In the genomic region with DNA sequence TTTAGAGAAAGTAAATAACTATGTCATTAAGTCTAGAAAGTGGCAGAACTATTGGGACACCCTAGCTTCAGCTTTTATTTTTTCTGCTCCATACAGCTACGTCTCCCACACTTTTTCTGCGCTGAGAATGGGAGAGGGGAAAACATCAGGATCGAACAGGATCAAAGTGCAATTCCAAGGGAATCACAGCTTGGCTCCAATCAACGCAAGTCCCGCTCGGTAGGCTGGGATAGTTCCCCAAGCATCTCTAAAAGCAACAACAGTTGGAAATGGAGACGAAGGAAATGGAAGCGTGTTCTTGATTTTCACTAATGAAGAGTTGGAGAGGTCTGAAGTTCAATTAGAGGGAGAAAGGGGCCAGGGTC, we compare ENCODE assay signal across 8 cellular contexts. TPM values are rescaled to one million over a fixed set of nuclear protein-coding genes. Genes with fewer than 3 reads are reported as not detected.
A peak's percentile ranks its signal among the peaks of the same experiment; 100 is the strongest.
DNase-seq lines count a peak whose midpoint lies in the region; ATAC-seq and TF ChIP-seq lines count a peak whose summit lies in the region.

No MANE protein-coding gene starts in this region.

- H3K9me3 Mint-ChIP-seq in activated CD8-positive, alpha-beta memory T cell treated with anti-CD3 and anti-CD28 coated beads, Interleukin-2, amount 10 ng/mL, durations not matched to agents 7 days and 5 days (ENCODE audit: low read depth) = no peaks in the 10 kb centered on the region

- H3K27me3 ChIP-seq in liver (ENCODE audit: control insufficient read depth in 4 of 4, insufficient read depth in 4 of 4, low read length in 3 of 4) = no peaks in the 10 kb centered on the region
- H3K27me3 ChIP-seq in tibial nerve = no peaks in the 10 kb centered on the region

- H3K36me3 ChIP-seq in liver (ENCODE audit: control insufficient read depth in 4 of 4, insufficient read depth in 3 of 4, low read depth in 1 of 4, low read length in 3 of 4) (peaks cover 0 to 7% (median 1%) of the 10 kb centered on the region in 4 donors), tibial nerve (peaks cover 0 to 7% (median 0%) of the 10 kb centered on the region in 3 donors)

- H3K9me3 ChIP-seq in liver (ENCODE audit: control insufficient read depth in 4 of 4, low read length in 3 of 4) (no peaks in the 10 kb centered on the region), tibial nerve (no peaks in the 10 kb centered on the region)

- ATAC-seq in activated CD8-positive, alpha-beta memory T cell treated with anti-CD3 and anti-CD28 coated beads, Interleukin-2, amount 10 ng/mL, durations not matched to agents 7 days and 5 days = no peak
- no peak for ATAC-seq in GM21423 (IDR thresholded peaks at IDR 0.05; ENCODE audit: unreplicated experiment)

- H3K4me1 ChIP-seq in liver (ENCODE audit: control insufficient read depth in 4 of 4, insufficient read depth in 4 of 4, low read length in 3 of 4) = peaks cover 7 to 18% (median 14%) of the 10 kb centered on the region in 4 donors
- H3K4me1 ChIP-seq in tibial nerve = peaks cover 0 to 11% (median 6%) of the 10 kb centered on the region in 4 donors

- no peak for TF ChIP-seq POLR2A in tibial nerve (IDR thresholded peaks at IDR 0.05)

- H3K4me3 Mint-ChIP-seq in activated CD8-positive, alpha-beta memory T cell treated with anti-CD3 and anti-CD28 coated beads, Interleukin-2, amount 10 ng/mL, durations not matched to agents 7 days and 5 days = peak overlapping the region; percentile 93

- no peaks in the 10 kb centered on the region for H3K36me3 Mint-ChIP-seq in activated CD8-positive, alpha-beta memory T cell treated with anti-CD3 and anti-CD28 coated beads, Interleukin-2, amount 10 ng/mL, durations not matched to agents 7 days and 5 days

- in situ Hi-C loops in astrocyte of the spinal cord (cut with HindIII; ENCODE audit: low sequenced_read_pairs) = no loop called here

- H3K4me1 Mint-ChIP-seq in activated CD8-positive, alpha-beta memory T cell treated with anti-CD3 and anti-CD28 coated beads, Interleukin-2, amount 10 ng/mL, durations not matched to agents 7 days and 5 days = peaks cover 20% of the 10 kb centered on the region

- TF ChIP-seq RAD21 in liver (IDR thresholded peaks at IDR 0.05) = peak in 1 of 2 donors; percentile 48

- peak overlapping the region; percentile 99 to 100 for H3K27ac ChIP-seq in liver (ENCODE audit: low read depth in 1 of 2, low read length in 2 of 2)
- peak overlapping the region; percentile 93 to 99 (median 96) for H3K27ac ChIP-seq in tibial nerve

- H3K4me3 ChIP-seq in astrocyte of the spinal cord (ENCODE audit: low read depth, low read length) = peak overlapping the region; percentile 88
- peak overlapping the region; percentile 90 to 99 (median 98) for H3K4me3 ChIP-seq in liver (ENCODE audit: low read depth in 1 of 3, low read length in 3 of 3)
- peak overlapping the region; percentile 92 to 99 (median 96) for H3K4me3 ChIP-seq in tibial nerve

- peak overlapping the region; percentile 94 for H3K27ac Mint-ChIP-seq in activated CD8-positive, alpha-beta memory T cell treated with anti-CD3 and anti-CD28 coated beads, Interleukin-2, amount 10 ng/mL, durations not matched to agents 7 days and 5 days

- TF ChIP-seq CTCF in astrocyte of the spinal cord (IDR thresholded peaks at IDR 0.05; ENCODE audit: low read depth, low read length) (no peak), liver (IDR thresholded peaks at IDR 0.05; ENCODE audit: low read depth, low read length, missing input control) (no peak), tibial nerve (IDR thresholded peaks at IDR 0.05) (no peak)

- WGBS in liver = 3% methylated on average over 8 of the region's 8 CpGs
- 2 to 4% methylated on average over 8 of the region's 8 CpGs for WGBS in tibial nerve, 2 donors

- no peak for TF ChIP-seq EP300 in tibial nerve (IDR thresholded peaks at IDR 0.05)

- H3K27me3 Mint-ChIP-seq in activated CD8-positive, alpha-beta memory T cell treated with anti-CD3 and anti-CD28 coated beads, Interleukin-2, amount 10 ng/mL, durations not matched to agents 7 days and 5 days = no peaks in the 10 kb centered on the region

- peak overlapping the region; percentile 98 to 99 for H3K9ac ChIP-seq in liver (ENCODE audit: low read depth in 1 of 2, low read length in 2 of 2)

- no peak for DNase-seq in activated CD8-positive, alpha-beta memory T cell treated with anti-CD3 and anti-CD28 coated beads, Interleukin-2, amount 10 ng/mL, durations not matched to agents 7 days and 5 days
- DNase-seq in activated CD8-positive, alpha-beta memory T cell treated with anti-CD3 and anti-CD28 coated beads, Interleukin-2, amount 50 U/mL, for 48 hours = no peak
- DNase-seq in astrocyte of the spinal cord (ENCODE audit: low read depth, low spot score) (no peak), tibial nerve (ENCODE audit: low spot score in 2 of 2) (no peak), DMS79 (lab: John Stamatoyannopoulos, UW) (no peak), NCI-H1694 (lab: John Stamatoyannopoulos, UW) (no peak)

- CTCF ChIA-PET in activated CD8-positive, alpha-beta memory T cell treated with anti-CD3 and anti-CD28 coated beads, Interleukin-2, amount 10 ng/mL, durations not matched to agents 7 days and 5 days (lab: Charles Lee) = interaction anchor here (0.8 to 8.5 kb wide), 9 partner anchors 9 to 124 kb away, joined by 3 to 62 read pairs (median 4); a partner anchor contains a TSS

TF ChIP-seq in liver, 16 proteins besides CTCF, POLR2A, EP300 and RAD21 (continues in another document):
- TF ChIP-seq, protein P1, sequence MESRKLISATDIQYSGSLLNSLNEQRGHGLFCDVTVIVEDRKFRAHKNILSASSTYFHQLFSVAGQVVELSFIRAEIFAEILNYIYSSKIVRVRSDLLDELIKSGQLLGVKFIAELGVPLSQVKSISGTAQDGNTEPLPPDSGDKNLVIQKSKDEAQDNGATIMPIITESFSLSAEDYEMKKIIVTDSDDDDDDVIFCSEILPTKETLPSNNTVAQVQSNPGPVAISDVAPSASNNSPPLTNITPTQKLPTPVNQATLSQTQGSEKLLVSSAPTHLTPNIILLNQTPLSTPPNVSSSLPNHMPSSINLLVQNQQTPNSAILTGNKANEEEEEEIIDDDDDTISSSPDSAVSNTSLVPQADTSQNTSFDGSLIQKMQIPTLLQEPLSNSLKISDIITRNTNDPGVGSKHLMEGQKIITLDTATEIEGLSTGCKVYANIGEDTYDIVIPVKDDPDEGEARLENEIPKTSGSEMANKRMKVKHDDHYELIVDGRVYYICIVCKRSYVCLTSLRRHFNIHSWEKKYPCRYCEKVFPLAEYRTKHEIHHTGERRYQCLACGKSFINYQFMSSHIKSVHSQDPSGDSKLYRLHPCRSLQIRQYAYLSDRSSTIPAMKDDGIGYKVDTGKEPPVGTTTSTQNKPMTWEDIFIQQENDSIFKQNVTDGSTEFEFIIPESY (IDR thresholded peaks at IDR 0.05) = no peak
- no peak for TF ChIP-seq YY1 (IDR thresholded peaks at IDR 0.05)
- TF ChIP-seq, protein P2, sequence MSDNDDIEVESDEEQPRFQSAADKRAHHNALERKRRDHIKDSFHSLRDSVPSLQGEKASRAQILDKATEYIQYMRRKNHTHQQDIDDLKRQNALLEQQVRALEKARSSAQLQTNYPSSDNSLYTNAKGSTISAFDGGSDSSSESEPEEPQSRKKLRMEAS (IDR thresholded peaks at IDR 0.05) = peak; percentile 20
- TF ChIP-seq NR2F2 (IDR thresholded peaks at IDR 0.05) = no peak
- peak; percentile 54 for TF ChIP-seq TAF1 (conservative IDR thresholded peaks at IDR 0.05)
- TF ChIP-seq SP1 (IDR thresholded peaks at IDR 0.05) = peak; percentile 68
- peak; percentile 75 for TF ChIP-seq HNF4G (IDR thresholded peaks at IDR 0.05)
- TF ChIP-seq EGR1 (IDR thresholded peaks at IDR 0.05; ENCODE audit: low read depth in 2 of 2) = no peak
- TF ChIP-seq FOXA2 (IDR thresholded peaks at IDR 0.05) = no peak
- TF ChIP-seq, protein P3, sequence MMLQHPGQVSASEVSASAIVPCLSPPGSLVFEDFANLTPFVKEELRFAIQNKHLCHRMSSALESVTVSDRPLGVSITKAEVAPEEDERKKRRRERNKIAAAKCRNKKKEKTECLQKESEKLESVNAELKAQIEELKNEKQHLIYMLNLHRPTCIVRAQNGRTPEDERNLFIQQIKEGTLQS (IDR thresholded peaks at IDR 0.05) = no peak
- no peak for TF ChIP-seq JUND (IDR thresholded peaks at IDR 0.05)
- TF ChIP-seq HNF4A (conservative IDR thresholded peaks at IDR 0.05) = peak; percentile 82 to 92

RNA-seq across cellular contexts. Expression of a gene that starts 0.5 kb away (rescaled TPM):
- total RNA-seq in activated CD8-positive, alpha-beta memory T cell treated with anti-CD3 and anti-CD28 coated beads, Interleukin-2, amount 10 ng/mL, durations not matched to agents 7 days and 5 days = 10 to 100 TPM; 23.8 to 29.0 TPM
- total RNA-seq in liver = 100 to 1,000 TPM in 1 of 2 donors, 10 to 100 TPM in 1; 68.2 to 111 TPM
- 100 to 1,000 TPM; 187 to 198 TPM for polyA plus RNA-seq in liver
- 10 to 100 TPM; 38.7 to 53.3 (median 44.3) TPM for total RNA-seq in tibial nerve

RNA-seq across cellular contexts. Expression of a gene that starts 24.1 kb away (rescaled TPM):
- 10 to 100 TPM; 39.0 to 41.2 TPM for total RNA-seq in activated CD8-positive, alpha-beta memory T cell treated with anti-CD3 and anti-CD28 coated beads, Interleukin-2, amount 10 ng/mL, durations not matched to agents 7 days and 5 days
- total RNA-seq in liver = 10 to 100 TPM; 22.9 to 43.4 TPM
- 10 to 100 TPM; 37.0 to 40.4 TPM for polyA plus RNA-seq in liver
- 10 to 100 TPM; 12.6 to 21.6 (median 15.8) TPM for total RNA-seq in tibial nerve

RNA-seq across cellular contexts. Expression of a gene that starts 33.7 kb away (rescaled TPM):
- total RNA-seq in activated CD8-positive, alpha-beta memory T cell treated with anti-CD3 and anti-CD28 coated beads, Interleukin-2, amount 10 ng/mL, durations not matched to agents 7 days and 5 days = 10 to 100 TPM; 75.7 to 87.2 TPM
- 10 to 100 TPM; 26.3 to 33.9 TPM for total RNA-seq in liver
- 10 to 100 TPM; 52.6 to 71.1 TPM for polyA plus RNA-seq in liver
- total RNA-seq in tibial nerve = 10 to 100 TPM; 23.6 to 36.3 (median 31.6) TPM

RNA-seq across cellular contexts. Expression of a gene that starts 43.4 kb away (rescaled TPM):
- total RNA-seq in activated CD8-positive, alpha-beta memory T cell treated with anti-CD3 and anti-CD28 coated beads, Interleukin-2, amount 10 ng/mL, durations not matched to agents 7 days and 5 days = 1 to 10 TPM; 5.6 to 6.5 TPM
- total RNA-seq in liver (10 to 100 TPM; 33.8 to 58.0 TPM), tibial nerve (10 to 100 TPM; 19.4 to 26.9 (median 22.0) TPM)
- polyA plus RNA-seq in liver = 10 to 100 TPM; 39.2 to 50.2 TPM

RNA-seq across cellular contexts. Expression of a gene that starts 46.5 kb away (rescaled TPM):
- 10 to 100 TPM; 52.9 to 67.1 TPM for total RNA-seq in activated CD8-positive, alpha-beta memory T cell treated with anti-CD3 and anti-CD28 coated beads, Interleukin-2, amount 10 ng/mL, durations not matched to agents 7 days and 5 days
- total RNA-seq in liver = 10 to 100 TPM; 28.4 to 86.4 TPM
- polyA plus RNA-seq in liver = 10 to 100 TPM; 17.1 to 21.1 TPM
- 100 to 1,000 TPM in 1 of 4 donors, 10 to 100 TPM in 3; 64.2 to 105 (median 68.0) TPM for total RNA-seq in tibial nerve
